Comparison of ENCODE assay signal across 25 cellular contexts in genomic region chr14:105211758-105212089, GRCh38.
"Had no signal": no experiment of that assay in that cellular context is flagged by ENCODE, and none has a peak within 500 bp of the region (broad histone marks: within the 10 kb centered on the region; RNA-seq: fewer than 3 reads in every experiment).

No MANE protein-coding gene starts in this region.

- H3K4me2 ChIP-seq: neural progenitor cell had no signal

- H3K27ac Mint-ChIP-seq: mesothelial cell of epicardium; natural killer cell; stimulated activated naive CD8-positive, alpha-beta T cell treated with anti-CD3 and anti-CD28 coated beads, Interleukin-15, amount 100 ng/mL, for 72 hours had no signal

- H3K4me1 Mint-ChIP-seq: mesothelial cell of epicardium; stimulated activated naive CD8-positive, alpha-beta T cell treated with anti-CD3 and anti-CD28 coated beads, Interleukin-15, amount 100 ng/mL, for 72 hours had no signal

- H3K9ac ChIP-seq: neural progenitor cell had no signal

- H3K9me3 Mint-ChIP-seq: mesothelial cell of epicardium; naive B cell; natural killer cell; nephron progenitor cell; neural progenitor cell; stimulated activated effector memory CD8-positive, alpha-beta T cell treated with anti-CD3 and anti-CD28 coated beads, Interleukin-12 subunit alpha, Interleukin-12 subunit beta, amount 100 ng/mL, for 72 hours; stimulated activated naive CD8-positive, alpha-beta T cell treated with anti-CD3 and anti-CD28 coated beads, Interleukin-15, amount 100 ng/mL, for 72 hours had no signal

- DNase-seq: hypothalamus; islet precursor cell; left ventricle myocardium inferior; mesendoderm; naive B cell; natural killer cell; nephron progenitor cell; posterior cingulate gyrus; retina; stimulated activated CD4-positive, alpha-beta T cell treated with anti-CD3 and anti-CD28 coated beads, Interleukin-4, amount 100 ng/mL, for 24 hours; stimulated activated naive CD4-positive, alpha-beta T cell; stimulated activated naive CD8-positive, alpha-beta T cell treated with anti-CD3 and anti-CD28 coated beads, Interleukin-15, amount 100 ng/mL, for 72 hours; substantia nigra had no signal

- H3K4me1 ChIP-seq: neural progenitor cell, pancreas, prostate gland, vagina had no signal

- H3K4me3 Mint-ChIP-seq: mesothelial cell of epicardium; natural killer cell; nephron progenitor cell; neural progenitor cell; stimulated activated effector memory CD8-positive, alpha-beta T cell treated with anti-CD3 and anti-CD28 coated beads, Interleukin-12 subunit alpha, Interleukin-12 subunit beta, amount 100 ng/mL, for 72 hours; stimulated activated naive CD8-positive, alpha-beta T cell treated with anti-CD3 and anti-CD28 coated beads, Interleukin-15, amount 100 ng/mL, for 72 hours had no signal

- H3K36me3 Mint-ChIP-seq: naive B cell; natural killer cell; stimulated activated effector memory CD8-positive, alpha-beta T cell treated with anti-CD3 and anti-CD28 coated beads, Interleukin-12 subunit alpha, Interleukin-12 subunit beta, amount 100 ng/mL, for 72 hours had no signal

- H3K9me3 ChIP-seq: left ventricle myocardium inferior, pancreas, prostate gland, tibial nerve, upper lobe of left lung, vagina had no signal

- H3K27ac ChIP-seq: left ventricle myocardium inferior, neural progenitor cell, pancreas, prostate gland, skin epidermis, tibial nerve, upper lobe of left lung, vagina had no signal

- H3K27me3 ChIP-seq: neural progenitor cell, pancreas, tibial nerve, upper lobe of left lung, vagina had no signal

- H2AFZ ChIP-seq: neural progenitor cell had no signal

- H3K36me3 ChIP-seq: neural progenitor cell, prostate gland had no signal

- H3K27me3 Mint-ChIP-seq: naive B cell; stimulated activated naive CD8-positive, alpha-beta T cell treated with anti-CD3 and anti-CD28 coated beads, Interleukin-15, amount 100 ng/mL, for 72 hours had no signal

- ATAC-seq: natural killer cell; pancreas; right cardiac atrium; sciatic nerve; stimulated activated effector memory CD8-positive, alpha-beta T cell treated with anti-CD3 and anti-CD28 coated beads, Interleukin-12 subunit alpha, Interleukin-12 subunit beta, amount 100 ng/mL, for 72 hours; stimulated activated naive CD8-positive, alpha-beta T cell treated with anti-CD3 and anti-CD28 coated beads, Interleukin-15, amount 100 ng/mL, for 72 hours had no signal

- H3K4me3 ChIP-seq: left ventricle myocardium inferior, lung, neural progenitor cell, pancreas, prostate gland, skin epidermis, tibial nerve, upper lobe of left lung, vagina had no signal
